ENCODE assay signal across 33 cellular contexts in the genomic region with DNA sequence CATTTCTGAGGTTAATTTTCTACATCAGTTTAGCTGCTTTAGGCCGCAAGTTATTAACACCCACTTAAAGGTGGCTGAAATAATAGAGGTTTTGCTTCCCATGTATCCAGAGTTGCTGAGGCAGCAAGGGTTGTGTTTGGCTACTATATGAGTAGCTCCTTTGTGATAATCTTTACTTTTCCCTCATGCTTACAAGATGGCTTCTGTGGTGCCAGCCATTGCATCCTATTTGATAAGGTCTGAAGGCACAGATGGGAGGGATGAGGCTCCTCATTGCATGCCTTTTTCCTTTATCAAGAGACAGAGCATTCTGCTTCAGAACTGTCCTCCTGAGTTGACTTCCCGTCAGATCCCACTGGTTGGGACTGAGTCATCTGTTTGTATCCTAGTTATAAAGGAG.
DNase-seq lines count a peak whose midpoint lies in the region; ATAC-seq, FAIRE-seq and TF ChIP-seq lines count a peak whose summit lies in the region.
"Had no signal": no experiment of that assay in that cellular context is flagged by ENCODE, and none has a peak within 500 bp of the region (broad histone marks: within the 10 kb centered on the region; RNA-seq: fewer than 3 reads in every experiment).

No MANE protein-coding gene starts in this region.

- intact Hi-C loops in K562 (cut with micrococcal nuclease): no loop called here
- intact Hi-C loops in esophagus muscularis mucosa (cut with DNase I): loop anchor here (10.0 kb wide), 1 partner anchor 315 kb away; no protein-coding TSS in a partner anchor
- intact Hi-C loops in pancreas (cut with DNase I): no loop called here

- POLR2A ChIA-PET in K562 (lab: Yijun Ruan, JAX): interaction anchor here (0.5 kb wide), 1 partner anchor 148 kb away, joined by 3 read pairs; no protein-coding TSS in a partner anchor

- TF ChIP-seq CTCF in K562 (IDR thresholded peaks at IDR 0.05 in 2 of 3, conservative IDR thresholded peaks at IDR 0.05 in 1 of 3; ENCODE audit: insufficient read depth in 2 of 3, low read depth in 1 of 3, low read length in 3 of 3) (no peak), esophagus muscularis mucosa (IDR thresholded peaks at IDR 0.05) (no peak), pancreas (IDR thresholded peaks at IDR 0.05) (no peak)

- no peak for TF ChIP-seq RAD21 in K562 (CRISPR knock-in tag; conservative IDR thresholded peaks at IDR 0.05 in 1 of 2, IDR thresholded peaks at IDR 0.05 in 1 of 2)

- H3K79me2 ChIP-seq in K562 (ENCODE audit: control insufficient read depth, insufficient read depth, low read length): no peaks in the 10 kb centered on the region

- 30% methylated on average over 2 of the region's 2 CpGs for WGBS in K562 (ENCODE audit: insufficient coverage, low coverage, missing lambda C conversion rate)
- WGBS in esophagus muscularis mucosa: 92% methylated on average over 2 of the region's 2 CpGs
- WGBS in pancreas, 2 donors: 94 to 96% methylated on average over 2 of the region's 2 CpGs

- in situ Hi-C loops in K562 (cut with MboI): no loop called here

- no TSS peak for BruUV-seq in K562 (replicated peaks; lab: Mats Ljungman, UMichigan)

- H3K27ac ChIP-seq in K562 (ENCODE audit: extremely low read depth, low read depth, low read length): no peak overlapping the region
- no peak overlapping the region for H3K27ac ChIP-seq in esophagus muscularis mucosa (replicated peaks in 1 of 4)
- no peak overlapping the region for H3K27ac ChIP-seq in pancreas
- H3K27ac ChIP-seq: 22Rv1; A549; BLaER1; BLaER1 treated with 17β-estradiol and CSF1 and Interleukin-3, amounts not matched to agents 10 nM and 100 nM; C4-2B had no signal

- no peak overlapping the region for H2AFZ ChIP-seq in K562 (ENCODE audit: low read depth, low read length)

- H3K9ac ChIP-seq in K562 (ENCODE audit: insufficient read depth in 1 of 2, low read depth in 2 of 2, low read length in 2 of 2): no peak overlapping the region
- H3K9ac ChIP-seq: BLaER1; BLaER1 treated with 17β-estradiol and CSF1 and Interleukin-3, amounts not matched to agents 10 nM and 100 nM had no signal

- no peaks in the 10 kb centered on the region for H3K9me3 ChIP-seq in K562 (replicated peaks; ENCODE audit: control insufficient read depth, insufficient read depth, low read depth, low read length)
- no peaks in the 10 kb centered on the region for H3K9me3 ChIP-seq in esophagus muscularis mucosa
- H3K9me3 ChIP-seq in pancreas: no peaks in the 10 kb centered on the region
- H3K9me3 ChIP-seq: A549; BLaER1; BLaER1 treated with 17β-estradiol and CSF1 and Interleukin-3, amounts not matched to agents 10 nM and 100 nM; Caco-2 had no signal

- TF ChIP-seq POLR2A in K562 (conservative IDR thresholded peaks at IDR 0.05) (no peak), esophagus muscularis mucosa (IDR thresholded peaks at IDR 0.05; ENCODE audit: low read depth) (no peak)

- CTCF ChIA-PET in K562 (lab: Yijun Ruan, JAX; ENCODE audit: low intra/inter-chr PET ratio): no interaction called here

- H3K36me3 ChIP-seq in K562 (ENCODE audit: control insufficient read depth, insufficient read depth, low read length) (no peaks in the 10 kb centered on the region), esophagus muscularis mucosa (no peaks in the 10 kb centered on the region), pancreas (no peaks in the 10 kb centered on the region)
- H3K36me3 ChIP-seq: BE2C; BLaER1; BLaER1 treated with 17β-estradiol and CSF1 and Interleukin-3, amounts not matched to agents 10 nM and 100 nM had no signal

- TF ChIP-seq EP300 in K562 (IDR thresholded peaks at IDR 0.05; ENCODE audit: low read length): no peak
- TF ChIP-seq EP300 in esophagus muscularis mucosa (IDR thresholded peaks at IDR 0.05): no peak

- no peak overlapping the region for H3K4me2 ChIP-seq in K562 (ENCODE audit: insufficient read depth, low read length)
- H3K4me2 ChIP-seq: A549; BLaER1; BLaER1 treated with 17β-estradiol and CSF1 and Interleukin-3, amounts not matched to agents 10 nM and 100 nM had no signal

- H3K4me1 ChIP-seq in K562 (replicated peaks in 1 of 2; ENCODE audit: control insufficient read depth in 2 of 2, insufficient read depth in 2 of 2, low read length in 2 of 2) (peaks cover 0 to 7% of the 10 kb centered on the region in 2 experiments; a peak in 2 of 5 replicates), esophagus muscularis mucosa (no peaks in the 10 kb centered on the region), pancreas (peaks cover 0 to 2% (median 0%) of the 10 kb centered on the region in 3 donors)
- H3K4me1 ChIP-seq: A549; BE2C; BLaER1; BLaER1 treated with 17β-estradiol and CSF1 and Interleukin-3, amounts not matched to agents 10 nM and 100 nM had no signal

- DNase-seq in K562 (ENCODE audit: extremely low read depth in 1 of 4, low spot score in 3 of 4) (no peak), ecto neural progenitor cell (ENCODE audit: low spot score) (peak; percentile 1), esophagus muscularis mucosa (ENCODE audit: extremely low spot score) (peak; percentile 72), NCI-H345 treated with DMSO at 0.1 percent for 48 hours (lab: John Stamatoyannopoulos, UW; ENCODE audit: unreplicated experiment) (no peak), GDM1 (lab: John Stamatoyannopoulos, UW) (no peak), pancreas (no peak)
- DNase-seq: 8988T; ACHN; AML-193; BE2C; C1 segment of cervical spinal cord; Caco-2; Calu3; CD4-positive, alpha-beta memory T cell; CD4-positive, alpha-beta T cell; CD4-positive, CD25-positive, alpha-beta regulatory T cell; CD8-positive, alpha-beta memory T cell; CD8-positive, alpha-beta T cell; COR-L47; DMS 273 treated with DMSO at 0.1 percent for 48 hours; DMS153; DMS53; DMS79; DMS79 treated with DMSO at 0.1 percent for 48 hours; DND-41; EL had no signal

- H3K4me3 ChIP-seq in K562 (no peak overlapping the region), esophagus muscularis mucosa (no peak overlapping the region), pancreas (no peak overlapping the region)
- H3K4me3 ChIP-seq: A549; BLaER1; BLaER1 treated with 17β-estradiol and CSF1 and Interleukin-3, amounts not matched to agents 10 nM and 100 nM had no signal

- FAIRE-seq in K562 (lab: Jason Lieb, UNC) (no peak), pancreas (lab: Jason Lieb, UNC) (no peak)
- FAIRE-seq: A204.1, A549, D721Med had no signal

- no peaks in the 10 kb centered on the region for H4K20me1 ChIP-seq in K562 (replicated peaks; ENCODE audit: control insufficient read depth, insufficient read depth, low read length)
- H4K20me1 ChIP-seq: BLaER1; BLaER1 treated with 17β-estradiol and CSF1 and Interleukin-3, amounts not matched to agents 10 nM and 100 nM had no signal

- no peak for ATAC-seq in K562
- ATAC-seq in pancreas: no peak
- ATAC-seq: A549; CD8-positive, alpha-beta T cell had no signal

- H3K27me3 ChIP-seq in K562 (ENCODE audit: control insufficient read depth in 2 of 2, insufficient read depth in 2 of 2, low read length in 2 of 2) (no peaks in the 10 kb centered on the region), esophagus muscularis mucosa (no peaks in the 10 kb centered on the region), pancreas (no peaks in the 10 kb centered on the region)
- H3K27me3 ChIP-seq: BE2C; BLaER1; BLaER1 treated with 17β-estradiol and CSF1 and Interleukin-3, amounts not matched to agents 10 nM and 100 nM had no signal

- no peaks in the 10 kb centered on the region for H3K9me1 ChIP-seq in K562 (ENCODE audit: control insufficient read depth, insufficient read depth, low read length)

TF ChIP-seq in K562, 482 proteins besides CTCF, POLR2A, EP300 and RAD21:
- TF ChIP-seq RBM25 (IDR thresholded peaks at IDR 0.05; ENCODE audit: low read depth, low read length, severe bottlenecking) (peak; percentile 66), ZBTB7A (IDR thresholded peaks at IDR 0.05; ENCODE audit: borderline replicate concordance, control insufficient read depth, low read depth, low read length) (no peak)
TF ChIP-seq in K562: peak in this region for 1.

Comparison
In these comparisons a context has a peak if more than half of its experiments do, and no peak if none do; other contexts are left out.
1. DNase-seq: peak in ecto neural progenitor cell (single experiment) and esophagus muscularis mucosa (single experiment); none in K562 (0 of 4), NCI-H345 treated with DMSO at 0.1 percent for 48 hours (single experiment), GDM1 (single experiment) and pancreas (0 of 6).